In genomic region chr10:99521474-99522077, GRCh38 we compare ENCODE assay signal across 31 cellular contexts. TPM values are rescaled to one million over a fixed set of nuclear protein-coding genes. Genes with fewer than 3 reads are reported as not detected.
DNase-seq lines count a peak whose midpoint lies in the region; ATAC-seq, FAIRE-seq and TF ChIP-seq lines count a peak whose summit lies in the region.
"Had no signal": no experiment of that assay in that cellular context is flagged by ENCODE, and none has a peak within 500 bp of the region (broad histone marks: within the 10 kb centered on the region; RNA-seq: fewer than 3 reads in every experiment).

No MANE protein-coding gene starts in this region.

- CTCF ChIA-PET in HepG2 (lab: Yijun Ruan, JAX; ENCODE audit: low intra/inter-chr PET ratio, low total read pairs), result no interaction called here

- H3K4me2 ChIP-seq in HepG2 (ENCODE audit: low read depth, low read length), result peak overlapping the region; percentile 77
- H3K4me2 ChIP-seq: BLaER1, smooth muscle cell had no signal

- TF ChIP-seq EP300 in HepG2 (IDR thresholded peaks at IDR 0.05; ENCODE audit: low read depth in 2 of 2, low read length in 2 of 2), result no peak
- no peak for TF ChIP-seq EP300 in HepG2 (CRISPR knock-in tag; IDR thresholded peaks at IDR 0.05; ENCODE audit: borderline replicate concordance)

- no peaks in the 10 kb centered on the region for H3K9me3 Mint-ChIP-seq in activated T-cell treated with anti-CD3 and anti-CD28 coated beads, Interleukin-2, amount 50 U/mL, for 24 hours
- no peaks in the 10 kb centered on the region for H3K9me3 Mint-ChIP-seq in activated T-helper 2 cell treated with anti-CD3 and anti-CD28 coated beads, Interferon-gamma antibody, Interleukin-2, Interleukin-4, amounts not matched to agents 10 μg/mL and 5 μg/mL and 100 μg/mL, durations not matched to agents 14 hours and 24 hours and 36 hours
- H3K9me3 Mint-ChIP-seq: activated naive CD4-positive, alpha-beta T cell treated with anti-CD3 and anti-CD28 coated beads, Interleukin-2, amount 50 U/mL, for 72 hours; natural killer cell had no signal

- in situ Hi-C loops in HepG2 (cut with HindIII; ENCODE audit: extremely low pct_ligation_motif_present, low pct_unique_long_range_greater_than_20kb), result no loop called here

- peaks cover 7% of the 10 kb centered on the region for H3K4me1 Mint-ChIP-seq in activated T-cell treated with anti-CD3 and anti-CD28 coated beads, Interleukin-2, amount 50 U/mL, for 24 hours (ENCODE audit: low read depth)
- H3K4me1 Mint-ChIP-seq in activated T-helper 2 cell treated with anti-CD3 and anti-CD28 coated beads, Interferon-gamma antibody, Interleukin-2, Interleukin-4, amounts not matched to agents 10 μg/mL and 5 μg/mL and 100 μg/mL, durations not matched to agents 14 hours and 24 hours and 36 hours (ENCODE audit: low read depth), result peaks cover 5% of the 10 kb centered on the region

- TF ChIP-seq CTCF in HepG2 (CRISPR knock-in tag; IDR thresholded peaks at IDR 0.05), result no peak
- no peak for TF ChIP-seq CTCF in uterus (IDR thresholded peaks at IDR 0.05)

- no peaks in the 10 kb centered on the region for H4K20me1 ChIP-seq in HepG2 (ENCODE audit: insufficient read depth, low read length)
- H4K20me1 ChIP-seq: BLaER1 had no signal

- POLR2A ChIA-PET in HepG2 (lab: Yijun Ruan, JAX), result no interaction called here

- DNase-seq in HepG2 (ENCODE audit: low spot score) (peak; percentile 57), uterus (no peak)
- no peak for DNase-seq in activated T-cell treated with anti-CD3 and anti-CD28 coated beads, Interleukin-2, amount 50 U/mL, for 24 hours
- DNase-seq in activated T-cell treated with anti-CD3 and anti-CD28 coated beads, Interleukin-2, amount 50 U/mL, for 48 hours, result no peak
- DNase-seq in activated T-helper 2 cell treated with anti-CD3 and anti-CD28 coated beads, Interferon-gamma antibody, Interleukin-2, Interleukin-4, amounts not matched to agents 10 μg/mL and 5 μg/mL and 100 μg/mL, durations not matched to agents 14 hours and 24 hours and 36 hours (ENCODE audit: low spot score), result no peak
- DNase-seq: activated CD4-positive, alpha-beta T cell treated with anti-CD3 and anti-CD28 coated beads for 1 hour; effector memory CD4-positive, alpha-beta T cell; esophagus squamous epithelium; GDM1; glutamatergic neuron; MM.1S; natural killer cell; NCI-H1436; NCI-H524 treated with DMSO at 0.1 percent for 48 hours; stimulated activated CD4-positive, alpha-beta T cell treated with anti-CD3 and anti-CD28 coated beads, Interleukin-4, amount 100 ng/mL, for 4 hours; SW 1271 had no signal

- no peak overlapping the region for H3K4me3 Mint-ChIP-seq in activated T-cell treated with anti-CD3 and anti-CD28 coated beads, Interleukin-2, amount 50 U/mL, for 24 hours
- no peak overlapping the region for H3K4me3 Mint-ChIP-seq in activated T-helper 2 cell treated with anti-CD3 and anti-CD28 coated beads, Interferon-gamma antibody, Interleukin-2, Interleukin-4, amounts not matched to agents 10 μg/mL and 5 μg/mL and 100 μg/mL, durations not matched to agents 14 hours and 24 hours and 36 hours (ENCODE audit: low read depth)

- H2AFZ ChIP-seq in HepG2 (ENCODE audit: low read length), result no peak overlapping the region

- H3K9me3 ChIP-seq in ES-I3 (ENCODE audit: control insufficient read depth, insufficient read depth, low read length) (no peaks in the 10 kb centered on the region), duodenal mucosa (ENCODE audit: control insufficient read depth in 1 of 2, low read length in 2 of 2) (no peaks in the 10 kb centered on the region), HepG2 (ENCODE audit: low read length) (no peaks in the 10 kb centered on the region), uterus (no peaks in the 10 kb centered on the region)
- H3K9me3 ChIP-seq: esophagus squamous epithelium had no signal

- H3K9ac ChIP-seq in ES-I3 (ENCODE audit: low read depth, low read length) (peak overlapping the region; percentile 81; the same call in 1 of the 2 replicates), duodenal mucosa (ENCODE audit: low read depth in 1 of 2, low read length in 2 of 2) (no peak overlapping the region), HepG2 (ENCODE audit: insufficient read depth, low read depth, low read length) (no peak overlapping the region), rectal smooth muscle tissue (ENCODE audit: low read length) (no peak overlapping the region)
- H3K9ac ChIP-seq: BLaER1 had no signal

- intact Hi-C loops in HepG2 (cut with micrococcal nuclease; ENCODE audit: unreplicated experiment) (no loop called here), uterus (cut with DNase I; ENCODE audit: low total_unique reads) (no loop called here)
- intact Hi-C loops in activated T-helper 2 cell treated with anti-CD3 and anti-CD28 coated beads, Interferon-gamma antibody, Interleukin-2, Interleukin-4, amounts not matched to agents 10 μg/mL and 5 μg/mL and 100 μg/mL, durations not matched to agents 14 hours and 24 hours and 36 hours (cut with micrococcal nuclease), result no loop called here

- H3K4me1 ChIP-seq in ES-I3 (ENCODE audit: insufficient read depth, low read length), result peaks cover 20% of the 10 kb centered on the region; the same call in 1 of the 2 replicates
- peaks cover 3 to 11% of the 10 kb centered on the region in 2 donors for H3K4me1 ChIP-seq in duodenal mucosa (ENCODE audit: control insufficient read depth in 1 of 2, insufficient read depth in 2 of 2, low read length in 2 of 2)
- H3K4me1 ChIP-seq in HepG2 (ENCODE audit: insufficient read depth, low read length), result peaks cover 44% of the 10 kb centered on the region
- H3K4me1 ChIP-seq in rectal smooth muscle tissue (ENCODE audit: control insufficient read depth, insufficient read depth, low read length), result peaks cover 29% of the 10 kb centered on the region
- peaks cover 0 to 4% of the 10 kb centered on the region in 2 donors for H3K4me1 ChIP-seq in uterus
- H3K4me1 ChIP-seq: BLaER1 had no signal

- BruUV-seq in HepG2 (replicated peaks; lab: Mats Ljungman, UMichigan), result no TSS peak

- TF ChIP-seq POLR2A in HepG2 (IDR thresholded peaks at IDR 0.05; ENCODE audit: insufficient read depth in 1 of 2, low read depth in 2 of 2, low read length in 2 of 2), result no peak
- TF ChIP-seq POLR2A in uterus (IDR thresholded peaks at IDR 0.05), result no peak

- ATAC-seq in HepG2, result peak; percentile 84
- ATAC-seq: activated naive CD4-positive, alpha-beta T cell treated with anti-CD3 and anti-CD28 coated beads, Interleukin-2, amount 50 U/mL, for 72 hours; K562; natural killer cell had no signal

- H3K4me3 ChIP-seq in duodenal mucosa (ENCODE audit: low read depth in 1 of 2, low read length in 2 of 2), result peak overlapping the region; percentile 21 to 29
- H3K4me3 ChIP-seq in HepG2 (replicated peaks in 1 of 3; ENCODE audit: insufficient read depth in 1 of 3, low read depth in 2 of 3, low read length in 3 of 3), result peak overlapping the region; percentile 10 to 62 (median 39); a peak in 4 of 6 replicates
- H3K4me3 ChIP-seq in rectal smooth muscle tissue (ENCODE audit: low read length), result no peak overlapping the region
- H3K4me3 ChIP-seq in uterus, result no peak overlapping the region
- H3K4me3 ChIP-seq: BLaER1, esophagus squamous epithelium, K562, smooth muscle cell had no signal

- H3K27ac Mint-ChIP-seq in activated T-cell treated with anti-CD3 and anti-CD28 coated beads, Interleukin-2, amount 50 U/mL, for 24 hours, result no peak overlapping the region
- no peak overlapping the region for H3K27ac Mint-ChIP-seq in activated T-helper 2 cell treated with anti-CD3 and anti-CD28 coated beads, Interferon-gamma antibody, Interleukin-2, Interleukin-4, amounts not matched to agents 10 μg/mL and 5 μg/mL and 100 μg/mL, durations not matched to agents 14 hours and 24 hours and 36 hours
- H3K27ac Mint-ChIP-seq: activated naive CD4-positive, alpha-beta T cell treated with anti-CD3 and anti-CD28 coated beads, Interleukin-2, amount 50 U/mL, for 72 hours; natural killer cell had no signal

- H3K79me2 ChIP-seq in HepG2 (ENCODE audit: insufficient read depth, low read length), result no peaks in the 10 kb centered on the region

- no peaks in the 10 kb centered on the region for H3K36me3 ChIP-seq in ES-I3 (ENCODE audit: insufficient read depth, low read length)
- H3K36me3 ChIP-seq in duodenal mucosa (ENCODE audit: control insufficient read depth in 1 of 2, insufficient read depth in 2 of 2, low read length in 2 of 2), result no peaks in the 10 kb centered on the region
- H3K36me3 ChIP-seq in HepG2 (replicated peaks in 1 of 2; ENCODE audit: control insufficient read depth in 1 of 2, insufficient read depth in 2 of 2, low read length in 2 of 2), result no peaks in the 10 kb centered on the region
- H3K36me3 ChIP-seq in rectal smooth muscle tissue (ENCODE audit: control insufficient read depth, insufficient read depth, low read length), result no peaks in the 10 kb centered on the region
- H3K36me3 ChIP-seq in uterus, result no peaks in the 10 kb centered on the region
- H3K36me3 ChIP-seq: BLaER1, esophagus squamous epithelium had no signal

- peaks cover 91% of the 10 kb centered on the region for H3K27me3 Mint-ChIP-seq in activated T-cell treated with anti-CD3 and anti-CD28 coated beads, Interleukin-2, amount 50 U/mL, for 24 hours
- peaks cover 66% of the 10 kb centered on the region for H3K27me3 Mint-ChIP-seq in activated T-helper 2 cell treated with anti-CD3 and anti-CD28 coated beads, Interferon-gamma antibody, Interleukin-2, Interleukin-4, amounts not matched to agents 10 μg/mL and 5 μg/mL and 100 μg/mL, durations not matched to agents 14 hours and 24 hours and 36 hours (ENCODE audit: low read depth)

- 4% methylated on average over 15 of the region's 44 CpGs for WGBS in HepG2 (ENCODE audit: low lambda C conversion rate)

- peak overlapping the region; percentile 70 for H3K27ac ChIP-seq in duodenal mucosa (ENCODE audit: low read depth, low read length)
- H3K27ac ChIP-seq in HepG2 (ENCODE audit: extremely low read length, insufficient read depth, low read length), result no peak overlapping the region
- peak overlapping the region; percentile 85 for H3K27ac ChIP-seq in rectal smooth muscle tissue (ENCODE audit: low read depth, low read length)
- no peak overlapping the region for H3K27ac ChIP-seq in uterus
- H3K27ac ChIP-seq: BLaER1, esophagus squamous epithelium had no signal

- no peak for TF ChIP-seq RAD21 in HepG2 (CRISPR knock-in tag; IDR thresholded peaks at IDR 0.05)

- no peak for FAIRE-seq in HepG2 (lab: Jason Lieb, UNC)
- FAIRE-seq: astrocyte, D721Med, GM19239, islet of Langerhans, K562, urothelium cell line had no signal

- H3K27me3 ChIP-seq in duodenal mucosa (ENCODE audit: control insufficient read depth in 1 of 2, insufficient read depth in 2 of 2, low read length in 2 of 2), result peaks cover 63 to 70% of the 10 kb centered on the region in 2 donors
- peaks cover 9 to 67% of the 10 kb centered on the region in 2 experiments for H3K27me3 ChIP-seq in HepG2 (ENCODE audit: control insufficient read depth in 1 of 2, insufficient read depth in 2 of 2, low read length in 2 of 2)
- peaks cover 13% of the 10 kb centered on the region for H3K27me3 ChIP-seq in rectal smooth muscle tissue (ENCODE audit: control insufficient read depth, insufficient read depth, low read length)
- H3K27me3 ChIP-seq in uterus, result peaks cover 12 to 63% of the 10 kb centered on the region in 2 donors

- no peaks in the 10 kb centered on the region for H3K36me3 Mint-ChIP-seq in activated T-cell treated with anti-CD3 and anti-CD28 coated beads, Interleukin-2, amount 50 U/mL, for 24 hours (ENCODE audit: low read depth)
- no peaks in the 10 kb centered on the region for H3K36me3 Mint-ChIP-seq in activated T-helper 2 cell treated with anti-CD3 and anti-CD28 coated beads, Interferon-gamma antibody, Interleukin-2, Interleukin-4, amounts not matched to agents 10 μg/mL and 5 μg/mL and 100 μg/mL, durations not matched to agents 14 hours and 24 hours and 36 hours (ENCODE audit: low read depth)
- H3K36me3 Mint-ChIP-seq: natural killer cell had no signal

RNA-seq across cellular contexts. Expression of gene NKX2-3, which starts 11.2 kb away (rescaled TPM):
- not detected in 2 replicates for total RNA-seq in HepG2 (2016; rRNA removed; fragmentation: Illumina TruSeq; extraction: Trizol)
- not detected in 2 replicates for total RNA-seq in HepG2 (2016; cell fraction: cytosol; rRNA removed; fragmentation: Illumina TruSeq; extraction: Trizol; ENCODE audit: low read depth)
- not detected in 2 replicates for total RNA-seq in HepG2 (2016; cell fraction: insoluble cytoplasmic fraction; rRNA removed; fragmentation: Illumina TruSeq; extraction: Trizol)
- not detected in 2 replicates for total RNA-seq in HepG2 (2016; cell fraction: membrane; rRNA removed; fragmentation: Illumina TruSeq; extraction: Trizol)
- total RNA-seq in HepG2 (2016; cell fraction: nucleus; rRNA removed; fragmentation: Illumina TruSeq; extraction: Trizol), result not detected in 2 replicates
- polyA plus RNA-seq in HepG2 (2011; rRNA removed), result not detected in 2 replicates
- not detected in 2 replicates for polyA plus RNA-seq in HepG2 (2011; cell fraction: cytosol; rRNA removed)
- not detected in 2 replicates for polyA plus RNA-seq in HepG2 (2011; cell fraction: nucleus; rRNA removed)
- polyA plus RNA-seq in HepG2 (2012), result not detected in 2 replicates
- polyA plus RNA-seq in HepG2 (2016; cell fraction: cytosol; fragmentation: Illumina TruSeq; extraction: Trizol; ENCODE audit: low read depth), result not detected in 2 replicates
- polyA plus RNA-seq in HepG2 (2016; cell fraction: insoluble cytoplasmic fraction; fragmentation: Illumina TruSeq; extraction: Trizol; ENCODE audit: low read depth), result not detected in 2 replicates
- not detected in 2 replicates for polyA plus RNA-seq in HepG2 (2016; cell fraction: membrane; fragmentation: Illumina TruSeq; extraction: Trizol; ENCODE audit: low read depth)
- not detected in 2 replicates for polyA plus RNA-seq in HepG2 (2016; cell fraction: nucleus; fragmentation: Illumina TruSeq; extraction: Trizol; ENCODE audit: insufficient read depth, low read depth)
- polyA minus RNA-seq in HepG2 (2011; rRNA and poly(A)+ RNA removed; ENCODE audit: low replicate concordance), result not detected in 2 replicates
- not detected in 2 replicates for polyA minus RNA-seq in HepG2 (2011; cell fraction: cytosol; rRNA and poly(A)+ RNA removed)
- polyA minus RNA-seq in HepG2 (2011; cell fraction: nucleus; rRNA and poly(A)+ RNA removed), result not detected in 2 replicates
- not detected in 2 replicates for total RNA-seq in activated T-helper 2 cell treated with anti-CD3 and anti-CD28 coated beads, Interferon-gamma antibody, Interleukin-2, Interleukin-4, amounts not matched to agents 10 μg/mL and 5 μg/mL and 100 μg/mL, durations not matched to agents 14 hours and 24 hours and 36 hours
- total RNA-seq in uterus, result not detected
- total RNA-seq: activated CD8-positive, alpha-beta memory T cell treated with anti-CD3 and anti-CD28 coated beads for 36 hours; activated naive CD4-positive, alpha-beta T cell treated with anti-CD3 and anti-CD28 coated beads, Interleukin-2, amount 50 U/mL, for 72 hours; astrocyte; K562; lung microvascular endothelial cell; natural killer cell; posterior vena cava; smooth muscle cell had no signal
- polyA plus RNA-seq: K562, smooth muscle cell had no signal

Comparison
In these comparisons a context has a peak if more than half of its experiments do, and no peak if none do; other contexts are left out.
1. H3K27ac ChIP-seq: peak in duodenal mucosa (single experiment) and rectal smooth muscle tissue (single experiment); none in HepG2 (single experiment) and uterus (0 of 2).
2. H3K4me3 ChIP-seq: peak in duodenal mucosa (2 of 2) and HepG2 (3 of 3); none in rectal smooth muscle tissue (single experiment) and uterus (0 of 2).